In genomic region chr6:36769676-36770499, GRCh38 we compare ENCODE assay signal across 8 cellular contexts.
A peak's percentile ranks its signal among the peaks of the same experiment; 100 is the strongest.
DNase-seq lines count a peak whose midpoint lies in the region; ATAC-seq and TF ChIP-seq lines count a peak whose summit lies in the region.

No MANE protein-coding gene starts in this region.

- peak overlapping the region; percentile 73 for H3K4me3 Mint-ChIP-seq in natural killer cell

- H3K4me2 ChIP-seq in OCI-LY7 (ENCODE audit: low read length), result peak overlapping the region; percentile 53

- BruUV-seq in OCI-LY7 (replicated peaks; lab: Mats Ljungman, UMichigan), result no TSS peak

- peak overlapping the region; percentile 38; the same call in 1 of the 2 replicates for H2AFZ ChIP-seq in OCI-LY7 (ENCODE audit: low read length)

- H3K9me3 Mint-ChIP-seq in natural killer cell, result no peaks in the 10 kb centered on the region

- TF ChIP-seq CTCF in OCI-LY7 (conservative IDR thresholded peaks at IDR 0.05; ENCODE audit: low read length) (no peak), natural killer cell (IDR thresholded peaks at IDR 0.05) (no peak)

- no peaks in the 10 kb centered on the region for H3K36me3 Mint-ChIP-seq in natural killer cell

- peaks cover 37 to 48% of the 10 kb centered on the region in 2 donors for H3K4me1 Mint-ChIP-seq in natural killer cell

- peak overlapping the region; percentile 87 to 91 for H3K27ac Mint-ChIP-seq in natural killer cell

- no peaks in the 10 kb centered on the region for H3K9me3 ChIP-seq in OCI-LY7 (ENCODE audit: low read length)

- H3K4me1 ChIP-seq in OCI-LY7 (ENCODE audit: insufficient read depth, low read length, poor library complexity, severe bottlenecking), result peaks cover 43% of the 10 kb centered on the region

- no peaks in the 10 kb centered on the region for H3K27me3 Mint-ChIP-seq in natural killer cell (ENCODE audit: low read depth in 2 of 2)

- peak overlapping the region; percentile 2 for H3K4me3 ChIP-seq in OCI-LY7 (ENCODE audit: low read depth, low read length, poor library complexity, severe bottlenecking)

- CTCF ChIA-PET in OCI-LY7 (lab: Charles Lee; ENCODE audit: unreplicated experiment), result interaction anchor here (1.3 to 4.1 kb wide), 2 partner anchors 10 to 83 kb away, joined by 9 to 23 read pairs; no protein-coding TSS in a partner anchor

- DNase-seq in GM04503 (ENCODE audit: low read depth), result peak; percentile 27
- DNase-seq in OCI-LY7 (ENCODE audit: low spot score), result peak; percentile 42
- DNase-seq in astrocyte of the hippocampus (ENCODE audit: low read depth, low spot score), result peak; percentile 30
- DNase-seq in natural killer cell, result no peak
- no peak for DNase-seq in HUDEP-2 (lab: John Stamatoyannopoulos, UW; ENCODE audit: unreplicated experiment in 76 of 76)
- no peak for DNase-seq in COLO668 (lab: John Stamatoyannopoulos, UW; ENCODE audit: unreplicated experiment)

- H3K79me2 ChIP-seq in OCI-LY7 (ENCODE audit: insufficient read depth, low read depth, low read length), result no peaks in the 10 kb centered on the region

- intact Hi-C loops in OCI-LY7 (cut with micrococcal nuclease; ENCODE audit: unreplicated experiment) (loop anchor here (5.0 to 10.0 kb wide), 2 partner anchors 405 to 437 kb away; partner anchors contain the start of gene PIM1), natural killer cell (cut with micrococcal nuclease) (no loop called here)

- ATAC-seq in natural killer cell, result peak; percentile 45 to 59 (median 56)
- no peak for ATAC-seq in HG02610 (IDR thresholded peaks at IDR 0.05; ENCODE audit: unreplicated experiment)
- ATAC-seq in GM18907 (IDR thresholded peaks at IDR 0.05; ENCODE audit: unreplicated experiment), result no peak

- H3K36me3 ChIP-seq in OCI-LY7 (ENCODE audit: insufficient read depth, low read length), result no peaks in the 10 kb centered on the region

- H4K20me1 ChIP-seq in OCI-LY7 (ENCODE audit: insufficient read depth, low read length), result no peaks in the 10 kb centered on the region

- POLR2A ChIA-PET in OCI-LY7 (lab: Charles Lee), result interaction anchor here (1.2 to 2.8 kb wide), 3 partner anchors 9 to 11 kb away, joined by 3 to 9 read pairs (median 8); no protein-coding TSS in a partner anchor

- H3K27ac ChIP-seq in OCI-LY7 (ENCODE audit: low read depth, low read length, poor library complexity, severe bottlenecking), result no peak overlapping the region

- H3K9me2 ChIP-seq in OCI-LY7 (ENCODE audit: insufficient read depth, low read length), result no peaks in the 10 kb centered on the region

Comparison
In these comparisons a context has a peak if more than half of its experiments do, and no peak if none do; other contexts are left out.
1. DNase-seq: peak in GM04503 (single experiment), OCI-LY7 (single experiment) and astrocyte of the hippocampus (single experiment); none in natural killer cell (single experiment), HUDEP-2 (0 of 76) and COLO668 (single experiment).
2. ATAC-seq: peak in natural killer cell (3 of 3); none in HG02610 (single experiment) and GM18907 (single experiment).